In genomic region chr13:42812311-42812710, GRCh38 we compare ENCODE assay signal across 23 cellular contexts. TPM values are rescaled to one million over a fixed set of nuclear protein-coding genes. Genes with fewer than 3 reads are reported as not detected.
DNase-seq lines count a peak whose midpoint lies in the region; ATAC-seq and TF ChIP-seq lines count a peak whose summit lies in the region.
"Had no signal": no experiment of that assay in that cellular context is flagged by ENCODE, and none has a peak within 500 bp of the region (broad histone marks: within the 10 kb centered on the region; RNA-seq: fewer than 3 reads in every experiment).

No MANE protein-coding gene starts in this region.

- no peak overlapping the region for H3K27ac ChIP-seq in stomach
- H3K27ac ChIP-seq: foreskin keratinocyte, hepatocyte, upper lobe of left lung had no signal

- no peaks in the 10 kb centered on the region for H3K4me1 ChIP-seq in stomach
- H3K4me1 ChIP-seq: foreskin keratinocyte, upper lobe of left lung had no signal

- H3K27me3 ChIP-seq in stomach, result peaks cover 0 to 5% (median 0%) of the 10 kb centered on the region in 3 donors
- H3K27me3 ChIP-seq: hepatocyte, upper lobe of left lung had no signal

- 0 out of 2 replicates have a peak, but pooled peaks cover 4% of the 10 kb centered on the region for H3K36me3 Mint-ChIP-seq in HFFc6 (ENCODE audit: low read depth)
- H3K36me3 Mint-ChIP-seq: activated naive CD4-positive, alpha-beta T cell treated with anti-CD3 and anti-CD28 coated beads, Interleukin-2, amount 50 U/mL, for 72 hours; CD4-positive, alpha-beta memory T cell had no signal

- peak; percentile 15; the same call in 2 of the 3 replicates for ATAC-seq in SK-N-SH treated with all-trans-retinoic acid at 6 μM for 48 hours
- ATAC-seq in HG03159 (IDR thresholded peaks at IDR 0.05; ENCODE audit: unreplicated experiment), result no peak
- ATAC-seq: foreskin keratinocyte had no signal

- no peak overlapping the region for H3K4me3 Mint-ChIP-seq in HFFc6
- H3K4me3 Mint-ChIP-seq: CD4-positive, alpha-beta memory T cell; H9 had no signal

- H3K4me3 ChIP-seq in stomach, result no peak overlapping the region
- H3K4me3 ChIP-seq: hepatocyte, upper lobe of left lung had no signal

- no peaks in the 10 kb centered on the region for H3K9me3 ChIP-seq in stomach
- H3K9me3 ChIP-seq: upper lobe of left lung had no signal

- peaks cover 1% of the 10 kb centered on the region for H3K27me3 Mint-ChIP-seq in HFFc6 (ENCODE audit: insufficient read depth)

- TF ChIP-seq EP300 in stomach (IDR thresholded peaks at IDR 0.05), result no peak

- TF ChIP-seq POLR2A in stomach (IDR thresholded peaks at IDR 0.05), result no peak

- DNase-seq in EH (ENCODE audit: low read depth), result peak; percentile 46
- DNase-seq in HFFc6, result peak; percentile 67
- DNase-seq in fibroblast of peridontal ligament (ENCODE audit: extremely low read depth), result peak; percentile 51
- no peak for DNase-seq in NCI-H1092 (lab: John Stamatoyannopoulos, UW)
- DNase-seq in stomach, result no peak
- no peak for DNase-seq in posterior vena cava (ENCODE audit: low spot score)
- DNase-seq: activated CD8-positive, alpha-beta memory T cell treated with anti-CD3 and anti-CD28 coated beads for 24 hours; activated T-cell treated with anti-CD3 and anti-CD28 coated beads, Interleukin-2, amount 50 U/mL, for 48 hours; CD4-positive, alpha-beta memory T cell; cortex of kidney; DMS153; foreskin keratinocyte; H9; NCI-H2029; retina; stimulated activated CD4-positive, alpha-beta T cell treated with anti-CD3 and anti-CD28 coated beads, Interleukin-4, amount 100 ng/mL, for 4 hours; upper lobe of left lung had no signal

- no peaks in the 10 kb centered on the region for H3K36me3 ChIP-seq in stomach
- H3K36me3 ChIP-seq: upper lobe of left lung had no signal

- intact Hi-C loops in stomach (cut with DNase I; ENCODE audit: low total_unique reads), result no loop called here
- intact Hi-C loops in posterior vena cava (cut with DNase I), result no loop called here

- peaks cover 38% of the 10 kb centered on the region for H3K4me1 Mint-ChIP-seq in HFFc6 (ENCODE audit: low read depth)
- H3K4me1 Mint-ChIP-seq: CD4-positive, alpha-beta memory T cell; H9 had no signal

- TF ChIP-seq CTCF in HFFc6 (IDR thresholded peaks at IDR 0.05), result peak; percentile 40; the same call in 1 of the 2 replicates
- TF ChIP-seq CTCF in stomach (IDR thresholded peaks at IDR 0.05), result no peak

- no peak overlapping the region for H3K27ac Mint-ChIP-seq in HFFc6
- H3K27ac Mint-ChIP-seq: activated naive CD4-positive, alpha-beta T cell treated with anti-CD3 and anti-CD28 coated beads, Interleukin-2, amount 50 U/mL, for 72 hours; CD4-positive, alpha-beta memory T cell; H9 had no signal

- WGBS in stomach, 5 donors, result 75 to 85% (median 85%) methylated on average over 5 of the region's 5 CpGs

- H3K9me3 Mint-ChIP-seq in HFFc6, result no peaks in the 10 kb centered on the region
- H3K9me3 Mint-ChIP-seq: activated naive CD4-positive, alpha-beta T cell treated with anti-CD3 and anti-CD28 coated beads, Interleukin-2, amount 50 U/mL, for 72 hours; CD4-positive, alpha-beta memory T cell had no signal

TF ChIP-seq in SK-N-SH treated with all-trans-retinoic acid at 6 μM for 48 hours, 23 proteins besides CTCF, POLR2A, EP300 and RAD21:
- TF ChIP-seq TCF4 (CRISPR knock-in tag; IDR thresholded peaks at IDR 0.05; ENCODE audit: borderline replicate concordance), result no peak
- TF ChIP-seq PPARA (CRISPR knock-in tag; IDR thresholded peaks at IDR 0.05; ENCODE audit: borderline replicate concordance), result no peak
- TF ChIP-seq ARNTL (CRISPR knock-in tag; IDR thresholded peaks at IDR 0.05; ENCODE audit: borderline replicate concordance, low read depth), result no peak
- no peak for TF ChIP-seq PATZ1 (CRISPR knock-in tag; IDR thresholded peaks at IDR 0.05; ENCODE audit: borderline replicate concordance)
- no peak for TF ChIP-seq ZNF8 (CRISPR knock-in tag; IDR thresholded peaks at IDR 0.05)
- no peak for TF ChIP-seq BACH2 (CRISPR knock-in tag; IDR thresholded peaks at IDR 0.05; ENCODE audit: borderline replicate concordance)
- no peak for TF ChIP-seq CREB5 (CRISPR knock-in tag; IDR thresholded peaks at IDR 0.05; ENCODE audit: low read depth)

RNA-seq across cellular contexts. Expression of gene FAM216B, which starts 30.9 kb away (rescaled TPM):
- not detected for total RNA-seq in HFFc6 (2021; fragmentation: NEBNext Ultra II Directional; extraction: Animal tissue kit (Norgen Biotek cat#: 25700))
- total RNA-seq in stomach, result under 1 TPM in 2 of 5 donors, not detected in 3; under 0.01 to 0.18 TPM
- under 1 TPM in 1 of 3 donors, not detected in 2; 0.03 TPM for polyA plus RNA-seq in stomach
- under 1 TPM in 1 of 2 donors, not detected in 1; 0.23 TPM for total RNA-seq in posterior vena cava
- total RNA-seq: activated naive CD4-positive, alpha-beta T cell treated with anti-CD3 and anti-CD28 coated beads, Interleukin-2, amount 50 U/mL, for 72 hours; CD4-positive, alpha-beta memory T cell; foreskin keratinocyte; H9; lung microvascular endothelial cell; myocyte had no signal
- polyA plus RNA-seq: CD4-positive, alpha-beta memory T cell; foreskin keratinocyte had no signal

Comparison
In these comparisons a context has a peak if more than half of its experiments do, and no peak if none do; other contexts are left out.
1. DNase-seq: peak in EH (single experiment), HFFc6 (single experiment) and fibroblast of peridontal ligament (single experiment); none in NCI-H1092 (single experiment), stomach (single experiment) and posterior vena cava (single experiment).